1 cellular context compared by ENCODE assay signal in genomic region chr12:19437996-19438395, GRCh38.
TF ChIP-seq lines count a peak whose summit lies in the region.

No MANE protein-coding gene starts in this region.

TF ChIP-seq in GM12878, 131 proteins besides CTCF, POLR2A, EP300 and RAD21 (continued from another document):
- TF ChIP-seq, protein P1, sequence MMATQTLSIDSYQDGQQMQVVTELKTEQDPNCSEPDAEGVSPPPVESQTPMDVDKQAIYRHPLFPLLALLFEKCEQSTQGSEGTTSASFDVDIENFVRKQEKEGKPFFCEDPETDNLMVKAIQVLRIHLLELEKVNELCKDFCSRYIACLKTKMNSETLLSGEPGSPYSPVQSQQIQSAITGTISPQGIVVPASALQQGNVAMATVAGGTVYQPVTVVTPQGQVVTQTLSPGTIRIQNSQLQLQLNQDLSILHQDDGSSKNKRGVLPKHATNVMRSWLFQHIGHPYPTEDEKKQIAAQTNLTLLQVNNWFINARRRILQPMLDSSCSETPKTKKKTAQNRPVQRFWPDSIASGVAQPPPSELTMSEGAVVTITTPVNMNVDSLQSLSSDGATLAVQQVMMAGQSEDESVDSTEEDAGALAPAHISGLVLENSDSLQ (IDR thresholded peaks at IDR 0.05) = peak; percentile 52; the same call in 1 of the 2 replicates
